In genomic region chr1:32816676-32817158, GRCh38 we compare ENCODE assay signal across 8 cellular contexts. TPM values are rescaled to one million over a fixed set of nuclear protein-coding genes. Genes with fewer than 3 reads are reported as not detected.
A peak's percentile ranks its signal among the peaks of the same experiment; 100 is the strongest.
DNase-seq lines count a peak whose midpoint lies in the region; ATAC-seq and TF ChIP-seq lines count a peak whose summit lies in the region.

No MANE protein-coding gene starts in this region.

- no peak for DNase-seq in CD4-positive, alpha-beta memory T cell
- DNase-seq in Kasumi-1 (lab: John Stamatoyannopoulos, UW) = peak; percentile 31 to 34
- DNase-seq in activated naive CD8-positive, alpha-beta T cell treated with anti-CD3 and anti-CD28 coated beads, Interleukin-2, amount 50 U/mL, for 24 hours = no peak
- DNase-seq in left ventricle myocardium inferior = no peak
- DNase-seq in progenitor cell of endocrine pancreas (ENCODE audit: low spot score, unreplicated experiment) = no peak
- no peak for DNase-seq in superior temporal gyrus (ENCODE audit: extremely low spot score)
- DNase-seq in stimulated activated CD4-positive, alpha-beta T cell treated with anti-CD3 and anti-CD28 coated beads, Interleukin-4, amount 100 ng/mL, for 1 hour = no peak

- TF ChIP-seq CTCF in left ventricle myocardium inferior (IDR thresholded peaks at IDR 0.05; ENCODE audit: borderline replicate concordance) (no peak), progenitor cell of endocrine pancreas (IDR thresholded peaks at IDR 0.05; ENCODE audit: unreplicated experiment) (no peak)

- intact Hi-C loops in CD4-positive, alpha-beta memory T cell (cut with micrococcal nuclease) = loop anchor here (1.0 to 5.0 kb wide), 4 partner anchors 17 to 311 kb away; partner anchors contain the start of genes RNF19B and ZBTB8OS
- intact Hi-C loops in left ventricle myocardium inferior (cut with micrococcal nuclease) = no loop called here

- H3K9me3 ChIP-seq in CD4-positive, alpha-beta memory T cell (ENCODE audit: control insufficient read depth in 1 of 2, low read length in 2 of 2) = no peaks in the 10 kb centered on the region
- no peaks in the 10 kb centered on the region for H3K9me3 ChIP-seq in left ventricle myocardium inferior (replicated peaks)

- peak overlapping the region; percentile 94 to 100 (median 96) for H3K4me3 Mint-ChIP-seq in CD4-positive, alpha-beta memory T cell
- peak overlapping the region; percentile 97 for H3K4me3 Mint-ChIP-seq in activated naive CD8-positive, alpha-beta T cell treated with anti-CD3 and anti-CD28 coated beads, Interleukin-2, amount 50 U/mL, for 24 hours
- peak overlapping the region; percentile 97 for H3K4me3 Mint-ChIP-seq in progenitor cell of endocrine pancreas (ENCODE audit: low read depth)

- H3K4me1 ChIP-seq in CD4-positive, alpha-beta memory T cell (ENCODE audit: insufficient read depth, low read length) = peaks cover 66% of the 10 kb centered on the region
- peaks cover 78% of the 10 kb centered on the region for H3K4me1 ChIP-seq in left ventricle myocardium inferior

- peak overlapping the region; percentile 50 to 70 for H3K4me3 ChIP-seq in CD4-positive, alpha-beta memory T cell (ENCODE audit: low read length in 2 of 2)
- H3K4me3 ChIP-seq in left ventricle myocardium inferior = peak overlapping the region; percentile 94

- H3K27me3 ChIP-seq in CD4-positive, alpha-beta memory T cell (ENCODE audit: insufficient read depth, low read length) = no peaks in the 10 kb centered on the region
- H3K27me3 ChIP-seq in left ventricle myocardium inferior (ENCODE audit: low read depth) = no peaks in the 10 kb centered on the region

- peak overlapping the region; percentile 82 to 97 (median 95) for H3K27ac Mint-ChIP-seq in CD4-positive, alpha-beta memory T cell
- peak overlapping the region; percentile 96 for H3K27ac Mint-ChIP-seq in activated naive CD8-positive, alpha-beta T cell treated with anti-CD3 and anti-CD28 coated beads, Interleukin-2, amount 50 U/mL, for 24 hours
- peak overlapping the region; percentile 95 for H3K27ac Mint-ChIP-seq in progenitor cell of endocrine pancreas

- no peaks in the 10 kb centered on the region for H3K36me3 ChIP-seq in CD4-positive, alpha-beta memory T cell (ENCODE audit: insufficient read depth, low read length)
- H3K36me3 ChIP-seq in left ventricle myocardium inferior = no peaks in the 10 kb centered on the region

- H3K9me3 Mint-ChIP-seq in CD4-positive, alpha-beta memory T cell = no peaks in the 10 kb centered on the region
- no peaks in the 10 kb centered on the region for H3K9me3 Mint-ChIP-seq in activated naive CD8-positive, alpha-beta T cell treated with anti-CD3 and anti-CD28 coated beads, Interleukin-2, amount 50 U/mL, for 24 hours
- no peaks in the 10 kb centered on the region for H3K9me3 Mint-ChIP-seq in progenitor cell of endocrine pancreas (ENCODE audit: low read depth)

- H3K27me3 Mint-ChIP-seq in CD4-positive, alpha-beta memory T cell = no peaks in the 10 kb centered on the region
- no peaks in the 10 kb centered on the region for H3K27me3 Mint-ChIP-seq in activated naive CD8-positive, alpha-beta T cell treated with anti-CD3 and anti-CD28 coated beads, Interleukin-2, amount 50 U/mL, for 24 hours
- no peaks in the 10 kb centered on the region for H3K27me3 Mint-ChIP-seq in progenitor cell of endocrine pancreas

- peak; percentile 5 for ATAC-seq in GM19455 (IDR thresholded peaks at IDR 0.05; ENCODE audit: unreplicated experiment)
- ATAC-seq in activated naive CD8-positive, alpha-beta T cell treated with anti-CD3 and anti-CD28 coated beads, Interleukin-2, amount 50 U/mL, for 24 hours = peak; percentile 12

- POLR2A ChIA-PET in CD4-positive, alpha-beta memory T cell (lab: Charles Lee; ENCODE audit: partially characterized antibody) = interaction anchor here (0.9 to 3.4 kb wide), 8 partner anchors 9 to 365 kb away, joined by 3 to 22 read pairs (median 8); partner anchors contain the start of genes RBBP4, RNF19B, TRIM62 and ZBTB8OS

- H3K27ac ChIP-seq in CD4-positive, alpha-beta memory T cell (ENCODE audit: low read depth, low read length) = peak overlapping the region; percentile 89
- H3K27ac ChIP-seq in left ventricle myocardium inferior (replicated peaks) = peak overlapping the region; percentile 98

- H3K4me1 Mint-ChIP-seq in CD4-positive, alpha-beta memory T cell = peaks cover 38 to 77% (median 54%) of the 10 kb centered on the region in 4 donors
- peaks cover 63% of the 10 kb centered on the region for H3K4me1 Mint-ChIP-seq in activated naive CD8-positive, alpha-beta T cell treated with anti-CD3 and anti-CD28 coated beads, Interleukin-2, amount 50 U/mL, for 24 hours
- H3K4me1 Mint-ChIP-seq in progenitor cell of endocrine pancreas (ENCODE audit: low read depth) = peaks cover 35% of the 10 kb centered on the region

- peaks cover 9 to 36% of the 10 kb centered on the region in 2 donors for H3K36me3 Mint-ChIP-seq in CD4-positive, alpha-beta memory T cell
- peaks cover 45% of the 10 kb centered on the region for H3K36me3 Mint-ChIP-seq in activated naive CD8-positive, alpha-beta T cell treated with anti-CD3 and anti-CD28 coated beads, Interleukin-2, amount 50 U/mL, for 24 hours (ENCODE audit: low read depth)
- peaks cover 10% of the 10 kb centered on the region for H3K36me3 Mint-ChIP-seq in progenitor cell of endocrine pancreas (ENCODE audit: insufficient read depth)

- CTCF ChIA-PET in CD4-positive, alpha-beta memory T cell (lab: Charles Lee; ENCODE audit: partially characterized antibody) = no interaction called here

RNA-seq across cellular contexts. Expression of gene YARS1, which starts 0.4 kb away (rescaled TPM):
- total RNA-seq in CD4-positive, alpha-beta memory T cell = 100 to 1,000 TPM; 110 to 114 TPM
- 10 to 100 TPM; 46.6 to 70.0 TPM for polyA plus RNA-seq in CD4-positive, alpha-beta memory T cell
- total RNA-seq in left ventricle myocardium inferior (35.5 TPM), progenitor cell of endocrine pancreas (101 and 110 TPM in 2 replicates)

RNA-seq across cellular contexts. Expression of gene S100PBP, which starts 0.7 kb away (rescaled TPM):
- 10 to 100 TPM; 63.2 to 65.5 TPM for total RNA-seq in CD4-positive, alpha-beta memory T cell
- polyA plus RNA-seq in CD4-positive, alpha-beta memory T cell = 10 to 100 TPM in 1 of 2 donors, 1 to 10 TPM in 1; 6.5 to 14.0 TPM
- total RNA-seq in left ventricle myocardium inferior (11.1 TPM), progenitor cell of endocrine pancreas (62.6 and 66.1 TPM in 2 replicates)

RNA-seq across cellular contexts. Expression of gene FNDC5, which starts 54.0 kb away (rescaled TPM):
- total RNA-seq in CD4-positive, alpha-beta memory T cell = not detected
- not detected for polyA plus RNA-seq in CD4-positive, alpha-beta memory T cell
- total RNA-seq in left ventricle myocardium inferior (105 TPM), progenitor cell of endocrine pancreas (6.3 and 7.8 TPM in 2 replicates)

Comparison
In these comparisons a context has a peak if more than half of its experiments do, and no peak if none do; other contexts are left out.
1. DNase-seq: peak in Kasumi-1 (2 of 2); none in CD4-positive, alpha-beta memory T cell (0 of 5), activated naive CD8-positive, alpha-beta T cell treated with anti-CD3 and anti-CD28 coated beads, Interleukin-2, amount 50 U/mL, for 24 hours (single experiment), left ventricle myocardium inferior (single experiment), progenitor cell of endocrine pancreas (single experiment), superior temporal gyrus (single experiment) and stimulated activated CD4-positive, alpha-beta T cell treated with anti-CD3 and anti-CD28 coated beads, Interleukin-4, amount 100 ng/mL, for 1 hour (single experiment).
2. RNA of gene FNDC5, which starts 54.0 kb away (total RNA-seq): 105 TPM in left ventricle myocardium inferior (single experiment); 6.3 to 7.8 TPM in progenitor cell of endocrine pancreas and not detected in CD4-positive, alpha-beta memory T cell; every median in the first group is over 10 times any median in the second.
3. Peak in every context shown above with its lines, with median percentiles within 50 percentile points of each other: H3K27ac Mint-ChIP-seq and H3K4me3 Mint-ChIP-seq.